ENCODE assay signal across 8 cellular contexts in the genomic region with DNA sequence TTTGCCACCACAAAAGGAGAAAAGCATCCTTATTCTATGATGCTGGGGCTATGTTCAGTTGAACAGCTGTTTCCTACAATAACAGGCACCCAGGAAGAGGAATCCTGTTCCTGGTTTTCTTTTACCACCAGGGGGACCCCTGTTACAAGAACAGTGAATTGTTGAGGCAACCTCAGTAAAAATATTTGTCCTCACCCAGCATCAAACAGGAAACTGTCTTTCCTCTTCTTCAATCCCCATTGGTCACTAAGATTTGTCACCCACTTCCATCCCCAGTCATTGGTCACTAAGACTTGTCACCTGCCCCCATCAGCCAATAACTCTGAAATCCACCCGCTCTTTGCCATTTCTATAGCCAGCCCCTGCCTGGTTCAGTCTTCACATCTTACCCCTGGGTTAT.
A peak's percentile ranks its signal among the peaks of the same experiment; 100 is the strongest.
DNase-seq lines count a peak whose midpoint lies in the region; ATAC-seq, FAIRE-seq and TF ChIP-seq lines count a peak whose summit lies in the region.

No MANE protein-coding gene starts in this region.

- H3K9me3 ChIP-seq in lower lobe of right lung, result no peaks in the 10 kb centered on the region

- H3K27me3 ChIP-seq in dorsolateral prefrontal cortex (no peaks in the 10 kb centered on the region), lower lobe of right lung (ENCODE audit: low read depth) (no peaks in the 10 kb centered on the region)

- in situ Hi-C loops in KBM-7 (cut with MboI; ENCODE audit: low pct_unique_long_range_greater_than_20kb, low sequenced_read_pairs), result loop anchor here (10.0 kb wide), 1 partner anchor 230 kb away; no protein-coding TSS in a partner anchor

- ATAC-seq in lower lobe of right lung, result peak; percentile 53 to 70
- ATAC-seq in GM21515 (IDR thresholded peaks at IDR 0.05; ENCODE audit: unreplicated experiment), result no peak

- TF ChIP-seq POLR2A in H54 (IDR thresholded peaks at IDR 0.05; ENCODE audit: low read depth, low read length), result no peak

- H3K4me3 ChIP-seq in dorsolateral prefrontal cortex (no peak overlapping the region), lower lobe of right lung (no peak overlapping the region)

- TF ChIP-seq CTCF in dorsolateral prefrontal cortex (IDR thresholded peaks at IDR 0.05 in 54 of 56, conservative IDR thresholded peaks at IDR 0.05 in 2 of 56; ENCODE audit: low read depth in 1 of 56, partially characterized antibody in 56 of 56) (peak; percentile 55 to 88 (median 78)), lower lobe of right lung (IDR thresholded peaks at IDR 0.05) (peak; percentile 66)

- intact Hi-C loops in dorsolateral prefrontal cortex (cut with DNase I) (loop anchor here in 1 of 2 donors (2.0 to 10.0 kb wide), 2 partner anchors 150 to 232 kb away; no protein-coding TSS in a partner anchor), lower lobe of right lung (cut with DNase I) (loop anchor here (10.0 kb wide), 1 partner anchor 230 kb away; no protein-coding TSS in a partner anchor)

- DNase-seq in GM03348 (ENCODE audit: low spot score) (peak; percentile 79), H54 (ENCODE audit: insufficient read length, low spot score) (peak; percentile 26), KBM-7 (peak; percentile 77), RPMI7951 (ENCODE audit: low read depth) (peak; percentile 67), dorsolateral prefrontal cortex (peak in 4 of 10 donors; percentile 25 to 70 (median 42)), lower lobe of right lung (no peak)

- no peaks in the 10 kb centered on the region for H3K4me1 ChIP-seq in lower lobe of right lung

- H3K36me3 ChIP-seq in lower lobe of right lung, result no peaks in the 10 kb centered on the region

- FAIRE-seq in A204.1 (lab: Jason Lieb, UNC) (peak; percentile 48), H54 (lab: Jason Lieb, UNC) (peak; percentile 48)

- H3K27ac ChIP-seq in dorsolateral prefrontal cortex (no peak overlapping the region), lower lobe of right lung (no peak overlapping the region)
